Comparison of ENCODE assay signal across 20 cellular contexts in the genomic region with DNA sequence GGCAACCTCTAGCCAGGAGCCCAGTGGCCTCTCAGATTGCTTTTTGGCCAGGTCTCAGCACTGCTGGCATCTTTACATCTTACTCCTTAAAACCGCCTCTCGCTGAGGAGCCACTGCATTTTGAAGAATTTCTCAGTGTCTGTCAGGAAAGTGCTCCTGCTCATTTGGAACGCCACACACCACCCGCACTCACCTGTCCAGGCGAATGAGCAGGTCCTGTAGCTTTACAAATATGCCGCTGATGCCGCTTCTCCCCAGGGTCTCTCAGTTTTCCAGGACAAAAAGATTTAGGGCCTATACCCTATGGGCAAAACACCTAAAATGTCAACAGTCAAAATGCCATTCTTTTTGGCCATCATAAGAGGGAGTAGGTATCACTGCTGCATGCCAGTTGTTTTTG. TPM values are rescaled to one million over a fixed set of nuclear protein-coding genes. Genes with fewer than 3 reads are reported as not detected.
A peak's percentile ranks its signal among the peaks of the same experiment; 100 is the strongest.
DNase-seq lines count a peak whose midpoint lies in the region; ATAC-seq, FAIRE-seq and TF ChIP-seq lines count a peak whose summit lies in the region.
"Had no signal": no experiment of that assay in that cellular context is flagged by ENCODE, and none has a peak within 500 bp of the region (broad histone marks: within the 10 kb centered on the region; RNA-seq: fewer than 3 reads in every experiment).

No MANE protein-coding gene starts in this region.

- no peak for TF ChIP-seq EP300 in gastroesophageal sphincter (IDR thresholded peaks at IDR 0.05)

- no peak overlapping the region for H4K91ac ChIP-seq in H9 (ENCODE audit: insufficient read length, low read depth, low read length)

- H3K23me2 ChIP-seq in H9 (ENCODE audit: insufficient read length, low read depth, low read length, poor library complexity, severe bottlenecking) = no peaks in the 10 kb centered on the region

- H3K27me3 Mint-ChIP-seq in H9 (ENCODE audit: low read depth) (no peaks in the 10 kb centered on the region; the same call in 1 of the 2 replicates), MCF 10A (ENCODE audit: insufficient read depth, unreplicated experiment) (no peaks in the 10 kb centered on the region)
- H3K27me3 Mint-ChIP-seq: CD4-positive, alpha-beta memory T cell had no signal

- H3K27ac Mint-ChIP-seq in H9 = no peak overlapping the region
- H3K27ac Mint-ChIP-seq in MCF 10A (ENCODE audit: low read depth, unreplicated experiment) = peak overlapping the region; percentile 18
- H3K27ac Mint-ChIP-seq in stimulated activated effector memory CD8-positive, alpha-beta T cell treated with anti-CD3 and anti-CD28 coated beads, Interleukin-12 subunit alpha, Interleukin-12 subunit beta, amount 100 ng/mL, for 72 hours = peak overlapping the region; percentile 29
- H3K27ac Mint-ChIP-seq: CD4-positive, alpha-beta memory T cell had no signal

- BruUV-seq in MCF 10A (replicated peaks; lab: Mats Ljungman, UMichigan) = no TSS peak

- no peak overlapping the region for H2BK15ac ChIP-seq in H9 (ENCODE audit: low read depth, low read length)

- H3K27me3 ChIP-seq in H9 (ENCODE audit: insufficient read depth, low read length) (no peaks in the 10 kb centered on the region), keratinocyte (ENCODE audit: control insufficient read depth, extremely low read depth, insufficient read depth, low read length) (no peaks in the 10 kb centered on the region), gastroesophageal sphincter (no peaks in the 10 kb centered on the region)
- H3K27me3 ChIP-seq: BLaER1 had no signal

- no peak overlapping the region for H3T11ph ChIP-seq in H9 (ENCODE audit: low read length)

- no peak overlapping the region for H3K4me2 ChIP-seq in H9 (ENCODE audit: insufficient read depth, insufficient read length, low read length)
- H3K4me2 ChIP-seq in keratinocyte (ENCODE audit: control insufficient read depth, extremely low read depth, insufficient read depth, low read depth, low read length) = peak overlapping the region; percentile 58
- H3K4me2 ChIP-seq: BLaER1 had no signal

- dilution Hi-C loops in keratinocyte (cut with MboI; ENCODE audit: extremely low pct_ligation_motif_present, low sequenced_read_pairs) = no loop called here

- H3K36me3 Mint-ChIP-seq in H9 (ENCODE audit: insufficient read depth in 1 of 3, low read depth in 3 of 3) = peaks cover 0 to 4% (median 0%) of the 10 kb centered on the region in 3 experiments; a peak in 4 of 7 replicates
- H3K36me3 Mint-ChIP-seq in MCF 10A (ENCODE audit: insufficient read depth, unreplicated experiment) = peaks cover 33% of the 10 kb centered on the region
- H3K36me3 Mint-ChIP-seq in stimulated activated effector memory CD8-positive, alpha-beta T cell treated with anti-CD3 and anti-CD28 coated beads, Interleukin-12 subunit alpha, Interleukin-12 subunit beta, amount 100 ng/mL, for 72 hours = peaks cover 4% of the 10 kb centered on the region

- H4K5ac ChIP-seq in H9 (ENCODE audit: insufficient read length, low read depth, low read length) = no peak overlapping the region

- no peak overlapping the region for H3K23ac ChIP-seq in H9 (ENCODE audit: insufficient read length, low read depth, low read length)

- H2BK12ac ChIP-seq in H9 (ENCODE audit: insufficient read length, low read depth, low read length) = no peak overlapping the region

- TF ChIP-seq CTCF in H9 (conservative IDR thresholded peaks at IDR 0.05) (no peak), MCF 10A (IDR thresholded peaks at IDR 0.05; ENCODE audit: unreplicated experiment) (no peak), keratinocyte (optimal IDR thresholded peaks at IDR 0.05 in 1 of 3, IDR thresholded peaks at IDR 0.05 in 1 of 3, conservative IDR thresholded peaks at IDR 0.05 in 1 of 3; ENCODE audit: extremely low read depth in 1 of 3, insufficient read depth in 2 of 3, low read length in 3 of 3) (no peak), gastroesophageal sphincter (IDR thresholded peaks at IDR 0.05) (no peak)

- no peak overlapping the region for H3K27ac ChIP-seq in H9 (ENCODE audit: insufficient read length, low read depth, low read length)
- no peak overlapping the region for H3K27ac ChIP-seq in keratinocyte (ENCODE audit: control insufficient read depth, insufficient read depth, low read length)
- H3K27ac ChIP-seq in gastroesophageal sphincter = peak overlapping the region in 1 of 4 donors; percentile 31
- H3K27ac ChIP-seq: BLaER1 had no signal

- H2AFZ ChIP-seq in H9 (ENCODE audit: low read length) (no peak overlapping the region), keratinocyte (ENCODE audit: control insufficient read depth, low read length) (no peak overlapping the region)

- H3K79me1 ChIP-seq in H9 (ENCODE audit: insufficient read depth, low read depth, low read length, poor library complexity, severe bottlenecking) = no peaks in the 10 kb centered on the region

- no peak overlapping the region for H4K8ac ChIP-seq in H9 (replicated peaks; ENCODE audit: insufficient read length, low read depth, low read length)

- H3K4me3 Mint-ChIP-seq in H9 (no peak overlapping the region), MCF 10A (ENCODE audit: unreplicated experiment) (no peak overlapping the region)
- H3K4me3 Mint-ChIP-seq in stimulated activated effector memory CD8-positive, alpha-beta T cell treated with anti-CD3 and anti-CD28 coated beads, Interleukin-12 subunit alpha, Interleukin-12 subunit beta, amount 100 ng/mL, for 72 hours = no peak overlapping the region
- H3K4me3 Mint-ChIP-seq: CD4-positive, alpha-beta memory T cell had no signal

- peaks cover 32 to 36% of the 10 kb centered on the region in 2 experiments for H3K4me1 Mint-ChIP-seq in H9
- peaks cover 11% of the 10 kb centered on the region for H3K4me1 Mint-ChIP-seq in MCF 10A (ENCODE audit: insufficient read depth, unreplicated experiment)
- H3K4me1 Mint-ChIP-seq in stimulated activated effector memory CD8-positive, alpha-beta T cell treated with anti-CD3 and anti-CD28 coated beads, Interleukin-12 subunit alpha, Interleukin-12 subunit beta, amount 100 ng/mL, for 72 hours = peaks cover 44% of the 10 kb centered on the region

- peaks cover 12 to 13% of the 10 kb centered on the region in 2 experiments for H3K36me3 ChIP-seq in keratinocyte (ENCODE audit: control insufficient read depth in 2 of 2, extremely low read depth in 1 of 2, insufficient read depth in 2 of 2, low read length in 2 of 2)
- peaks cover 0 to 29% of the 10 kb centered on the region in 2 donors for H3K36me3 ChIP-seq in gastroesophageal sphincter

- peak; percentile 30 for DNase-seq in H9
- DNase-seq in MCF 10A (ENCODE audit: unreplicated experiment) = no peak
- no peak for DNase-seq in keratinocyte (ENCODE audit: low read depth, low spot score)
- DNase-seq in stimulated activated effector memory CD8-positive, alpha-beta T cell treated with anti-CD3 and anti-CD28 coated beads, Interleukin-12 subunit alpha, Interleukin-12 subunit beta, amount 100 ng/mL, for 72 hours (ENCODE audit: low spot score in 2 of 2) = no peak
- DNase-seq in A172 (ENCODE audit: low spot score) = no peak
- no peak for DNase-seq in effector CD4-positive, alpha-beta T cell
- DNase-seq: CD4-positive, alpha-beta memory T cell; DMS153; GF-D8; KBM-7; NCI-H1417; NCI-H187; NCI-H2107; NCI-H226; NCI-H524; SHP77 treated with DMSO at 0.1 percent for 48 hours had no signal

- no peaks in the 10 kb centered on the region for H3K9me3 ChIP-seq in H9 (ENCODE audit: control insufficient read depth, low read depth, low read length)
- no peaks in the 10 kb centered on the region for H3K9me3 ChIP-seq in keratinocyte (ENCODE audit: control insufficient read depth, low read depth, low read length)
- H3K9me3 ChIP-seq in gastroesophageal sphincter = no peaks in the 10 kb centered on the region
- H3K9me3 ChIP-seq: BLaER1 had no signal

- H4K20me1 ChIP-seq in H9 (ENCODE audit: control insufficient read depth, insufficient read depth, insufficient read length) (no peaks in the 10 kb centered on the region), keratinocyte (ENCODE audit: control insufficient read depth, extremely low read depth, insufficient read depth, low read length) (peaks cover 3% of the 10 kb centered on the region)

- H3K14ac ChIP-seq in H9 (ENCODE audit: insufficient read depth, low read length) = no peak overlapping the region; the same call in 1 of the 2 replicates

- H3K9ac ChIP-seq in H9 (ENCODE audit: extremely low read depth, insufficient read length, low read length) (no peak overlapping the region), keratinocyte (ENCODE audit: control insufficient read depth, extremely low read depth, insufficient read depth, low read length) (no peak overlapping the region)
- H3K9ac ChIP-seq: BLaER1 had no signal

- no peak overlapping the region for H2BK20ac ChIP-seq in H9 (ENCODE audit: low read depth, low read length, poor library complexity, severe bottlenecking)

- no peak overlapping the region for H3K18ac ChIP-seq in H9 (ENCODE audit: insufficient read length, low read depth, low read length)

- no peak overlapping the region for H3K4me3 ChIP-seq in keratinocyte (ENCODE audit: control insufficient read depth in 2 of 3, extremely low read depth in 1 of 3, insufficient read depth in 2 of 3, low read depth in 1 of 3, low read length in 3 of 3)
- no peak overlapping the region for H3K4me3 ChIP-seq in gastroesophageal sphincter
- H3K4me3 ChIP-seq: BLaER1 had no signal

- H2BK5ac ChIP-seq in H9 (ENCODE audit: insufficient read length, low read length) = no peak overlapping the region

- H2BK120ac ChIP-seq in H9 (ENCODE audit: low read depth, low read length, poor library complexity, severe bottlenecking) = no peak overlapping the region

- no peak overlapping the region for H3K4ac ChIP-seq in H9 (ENCODE audit: low read depth, low read length)

- H3K79me2 ChIP-seq in H9 (ENCODE audit: insufficient read depth, low read length) (no peaks in the 10 kb centered on the region), keratinocyte (ENCODE audit: control insufficient read depth, insufficient read depth, low read length) (no peaks in the 10 kb centered on the region)

- FAIRE-seq in keratinocyte (lab: Jason Lieb, UNC) = no peak
- FAIRE-seq: A204.1, H1 had no signal

- H3K9me3 Mint-ChIP-seq in H9 (no peaks in the 10 kb centered on the region; a peak in 1 of 5 replicates), MCF 10A (ENCODE audit: unreplicated experiment) (no peaks in the 10 kb centered on the region)
- H3K9me3 Mint-ChIP-seq in stimulated activated effector memory CD8-positive, alpha-beta T cell treated with anti-CD3 and anti-CD28 coated beads, Interleukin-12 subunit alpha, Interleukin-12 subunit beta, amount 100 ng/mL, for 72 hours = no peaks in the 10 kb centered on the region
- H3K9me3 Mint-ChIP-seq: CD4-positive, alpha-beta memory T cell had no signal

- WGBS in H9 (ENCODE audit: extremely low coverage, insufficient read length, low lambda C conversion rate) = no CpG with 5 or more reads among the region's 7 CpGs
- 93% methylated on average over 3 to 7 of the region's 7 CpGs for WGBS in gastroesophageal sphincter (ENCODE audit: low coverage in 1 of 2), 2 donors

- H3K4me1 ChIP-seq in H9 (ENCODE audit: insufficient read depth, low read length) = peaks cover 8% of the 10 kb centered on the region; the same call in 1 of the 2 replicates
- peaks cover 17% of the 10 kb centered on the region for H3K4me1 ChIP-seq in keratinocyte (ENCODE audit: control insufficient read depth, extremely low read depth, insufficient read depth, low read length)
- H3K4me1 ChIP-seq in gastroesophageal sphincter = peaks cover 0 to 14% (median 0%) of the 10 kb centered on the region in 3 donors

- intact Hi-C loops in MCF 10A (cut with micrococcal nuclease) = no loop called here

- POLR2A ChIA-PET in MCF 10A (lab: Yijun Ruan, JAX) = interaction anchor here (0.6 to 4.7 kb wide), 6 partner anchors 8 to 318 kb away, joined by 3 to 22 read pairs (median 3); partner anchors contain the start of gene MAP3K3

- ATAC-seq in stimulated activated effector memory CD8-positive, alpha-beta T cell treated with anti-CD3 and anti-CD28 coated beads, Interleukin-12 subunit alpha, Interleukin-12 subunit beta, amount 100 ng/mL, for 72 hours = no peak
- ATAC-seq in gastroesophageal sphincter = no peak

- CTCF ChIA-PET in MCF 10A (lab: Yijun Ruan, JAX) = interaction anchor here (0.6 to 18.1 kb wide), 13 partner anchors 12 to 475 kb away, joined by 3 to 216 read pairs (median 4); partner anchors contain the start of genes ACE and CYB561

- H3K56ac ChIP-seq in H9 (ENCODE audit: insufficient read length, low read depth, low read length) = no peak overlapping the region

- TF ChIP-seq POLR2A in gastroesophageal sphincter (IDR thresholded peaks at IDR 0.05) = no peak

- no peak overlapping the region for H2AK5ac ChIP-seq in H9 (ENCODE audit: insufficient read length, low read length)

- H3K9me1 ChIP-seq in keratinocyte (ENCODE audit: control insufficient read depth, extremely low read depth, insufficient read depth, low read length) = no peaks in the 10 kb centered on the region

RNA-seq across cellular contexts. Expression of gene CYB561, which starts 22.1 kb away (rescaled TPM):
- total RNA-seq in H9 (2021) (20.7 and 21.8 TPM in 2 replicates), MCF 10A (2022) (57.2 and 62.0 TPM in 2 replicates), gastroesophageal sphincter (10 to 100 TPM in 3 of 4 donors, 1 to 10 TPM in 1; 7.9 to 17.7 (median 15.0) TPM)
- 14.4 to 21.8 TPM (median 19.4 TPM) in 3 replicates for polyA plus RNA-seq in keratinocyte
- 7.0 TPM for polyA plus RNA-seq in keratinocyte (2011; ENCODE audit: low read depth)
- 13.6 and 18.2 TPM in 2 replicates for polyA plus RNA-seq in keratinocyte (2011; cell fraction: cytosol; rRNA removed)
- polyA plus RNA-seq in keratinocyte (2011; cell fraction: nucleus; rRNA removed) = 28.7 and 32.5 TPM in 2 replicates
- polyA plus RNA-seq in keratinocyte (2012; ENCODE audit: low replicate concordance) = 11.0 and 22.3 TPM in 2 replicates
- polyA minus RNA-seq in keratinocyte = 20.9 to 62.2 TPM (median 35.4 TPM) in 3 replicates
- polyA minus RNA-seq in keratinocyte (2011; cell fraction: cytosol; rRNA and poly(A)+ RNA removed) = 24.7 TPM
- 23.8 and 27.4 TPM in 2 replicates for polyA minus RNA-seq in keratinocyte (2011; cell fraction: nucleus; rRNA and poly(A)+ RNA removed)
- total RNA-seq in A172 (2014; rRNA removed; shearing (Covaris generic)) = 26.6 and 33.0 TPM in 2 replicates

RNA-seq across cellular contexts. Expression of gene ACE, which starts 52.9 kb away (rescaled TPM):
- 4.8 and 5.4 TPM in 2 replicates for total RNA-seq in H9 (2021)
- 0.30 and 0.39 TPM in 2 replicates for total RNA-seq in MCF 10A (2022)
- 0.05 to 0.07 TPM in 2 of 3 replicates, not detected in the other for polyA plus RNA-seq in keratinocyte
- not detected for polyA plus RNA-seq in keratinocyte (2011; ENCODE audit: low read depth)
- polyA plus RNA-seq in keratinocyte (2011; cell fraction: cytosol; rRNA removed) = not detected in 2 replicates
- 0.20 TPM in 1 of 2 replicates, not detected in the other for polyA plus RNA-seq in keratinocyte (2011; cell fraction: nucleus; rRNA removed)
- polyA plus RNA-seq in keratinocyte (2012; ENCODE audit: low replicate concordance) = 0.03 TPM in 1 of 2 replicates, not detected in the other
- polyA minus RNA-seq in keratinocyte = not detected in 3 replicates
- polyA minus RNA-seq in keratinocyte (2011; cell fraction: cytosol; rRNA and poly(A)+ RNA removed) = not detected
- 0.95 TPM in 1 of 2 replicates, not detected in the other for polyA minus RNA-seq in keratinocyte (2011; cell fraction: nucleus; rRNA and poly(A)+ RNA removed)
- total RNA-seq in A172 (2014; rRNA removed; shearing (Covaris generic)) = 4.4 and 7.6 TPM in 2 replicates
- 10 to 100 TPM in 1 of 4 donors, 1 to 10 TPM in 3; 4.8 to 10.4 (median 8.2) TPM for total RNA-seq in gastroesophageal sphincter

Comparison
In these comparisons a context has a peak if more than half of its experiments do, and no peak if none do; other contexts are left out.
1. H3K27ac Mint-ChIP-seq: peak in MCF 10A (single experiment) and stimulated activated effector memory CD8-positive, alpha-beta T cell treated with anti-CD3 and anti-CD28 coated beads, Interleukin-12 subunit alpha, Interleukin-12 subunit beta, amount 100 ng/mL, for 72 hours (single experiment); none in H9 (0 of 3).